1 cellular context compared by ENCODE assay signal in genomic region chr20:48656661-48657211, GRCh38.
TF ChIP-seq lines count a peak whose summit lies in the region.

No MANE protein-coding gene starts in this region.

TF ChIP-seq in HepG2, 621 proteins besides CTCF, POLR2A, EP300 and RAD21 (continued from another document and continues in another):
- TF ChIP-seq AKNA (CRISPR knock-in tag; IDR thresholded peaks at IDR 0.05; ENCODE audit: borderline replicate concordance): no peak
- TF ChIP-seq, protein P1, sequence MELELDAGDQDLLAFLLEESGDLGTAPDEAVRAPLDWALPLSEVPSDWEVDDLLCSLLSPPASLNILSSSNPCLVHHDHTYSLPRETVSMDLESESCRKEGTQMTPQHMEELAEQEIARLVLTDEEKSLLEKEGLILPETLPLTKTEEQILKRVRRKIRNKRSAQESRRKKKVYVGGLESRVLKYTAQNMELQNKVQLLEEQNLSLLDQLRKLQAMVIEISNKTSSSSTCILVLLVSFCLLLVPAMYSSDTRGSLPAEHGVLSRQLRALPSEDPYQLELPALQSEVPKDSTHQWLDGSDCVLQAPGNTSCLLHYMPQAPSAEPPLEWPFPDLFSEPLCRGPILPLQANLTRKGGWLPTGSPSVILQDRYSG (CRISPR knock-in tag; IDR thresholded peaks at IDR 0.05): no peak
- peak; percentile 47; the same call in 1 of the 2 replicates for TF ChIP-seq KDM3A (CRISPR knock-in tag; IDR thresholded peaks at IDR 0.05; ENCODE audit: low read depth)
- TF ChIP-seq FOXO1 (CRISPR knock-in tag; IDR thresholded peaks at IDR 0.05): 0 out of 2 replicates have a peak, but pooled peaks have one; percentile 43
- TF ChIP-seq MAF1 (CRISPR knock-in tag; IDR thresholded peaks at IDR 0.05; ENCODE audit: borderline replicate concordance): no peak
- no peak for TF ChIP-seq ZFYVE20 (CRISPR knock-in tag; IDR thresholded peaks at IDR 0.05; ENCODE audit: borderline replicate concordance, low read depth)
- 0 out of 2 replicates have a peak, but pooled peaks have one; percentile 57 for TF ChIP-seq ZNF710 (CRISPR knock-in tag; IDR thresholded peaks at IDR 0.05; ENCODE audit: borderline replicate concordance)
- TF ChIP-seq ZNF816 (CRISPR knock-in tag; IDR thresholded peaks at IDR 0.05; ENCODE audit: borderline replicate concordance): no peak
- peak; percentile 44; the same call in 1 of the 2 replicates for TF ChIP-seq ZNF687 (CRISPR knock-in tag; IDR thresholded peaks at IDR 0.05)
- no peak for TF ChIP-seq ZNF230 (CRISPR knock-in tag; IDR thresholded peaks at IDR 0.05)
- TF ChIP-seq ZNF788 (CRISPR knock-in tag; IDR thresholded peaks at IDR 0.05; ENCODE audit: borderline replicate concordance): no peak
- no peak for TF ChIP-seq ZNF629 (CRISPR knock-in tag; conservative IDR thresholded peaks at IDR 0.05)
- TF ChIP-seq ZNF597 (CRISPR knock-in tag; IDR thresholded peaks at IDR 0.05): no peak
- TF ChIP-seq, protein P2, sequence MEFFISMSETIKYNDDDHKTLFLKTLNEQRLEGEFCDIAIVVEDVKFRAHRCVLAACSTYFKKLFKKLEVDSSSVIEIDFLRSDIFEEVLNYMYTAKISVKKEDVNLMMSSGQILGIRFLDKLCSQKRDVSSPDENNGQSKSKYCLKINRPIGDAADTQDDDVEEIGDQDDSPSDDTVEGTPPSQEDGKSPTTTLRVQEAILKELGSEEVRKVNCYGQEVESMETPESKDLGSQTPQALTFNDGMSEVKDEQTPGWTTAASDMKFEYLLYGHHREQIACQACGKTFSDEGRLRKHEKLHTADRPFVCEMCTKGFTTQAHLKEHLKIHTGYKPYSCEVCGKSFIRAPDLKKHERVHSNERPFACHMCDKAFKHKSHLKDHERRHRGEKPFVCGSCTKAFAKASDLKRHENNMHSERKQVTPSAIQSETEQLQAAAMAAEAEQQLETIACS (CRISPR knock-in tag; IDR thresholded peaks at IDR 0.05): no peak
- 0 out of 2 replicates have a peak, but pooled peaks have one; percentile 20 for TF ChIP-seq NR0B2 (CRISPR knock-in tag; IDR thresholded peaks at IDR 0.05)
- TF ChIP-seq SOX5 (CRISPR knock-in tag; IDR thresholded peaks at IDR 0.05; ENCODE audit: borderline replicate concordance): no peak
- TF ChIP-seq ZNF207 (IDR thresholded peaks at IDR 0.05; ENCODE audit: borderline replicate concordance): no peak
- no peak for TF ChIP-seq CCAR2 (optimal IDR thresholded peaks at IDR 0.05; ENCODE audit: low read depth, low read length)
- TF ChIP-seq POGK (CRISPR knock-in tag; conservative IDR thresholded peaks at IDR 0.05): peak; percentile 48; the same call in 1 of the 2 replicates
- TF ChIP-seq ZNF276 (CRISPR knock-in tag; IDR thresholded peaks at IDR 0.05; ENCODE audit: low read depth): no peak
- no peak for TF ChIP-seq GLI4 (CRISPR knock-in tag; IDR thresholded peaks at IDR 0.05; ENCODE audit: borderline replicate concordance)
- TF ChIP-seq ZNF317 (CRISPR knock-in tag; IDR thresholded peaks at IDR 0.05): 0 out of 2 replicates have a peak, but pooled peaks have one; percentile 13
- no peak for TF ChIP-seq SP4 (CRISPR knock-in tag; IDR thresholded peaks at IDR 0.05)
- TF ChIP-seq, protein P3, sequence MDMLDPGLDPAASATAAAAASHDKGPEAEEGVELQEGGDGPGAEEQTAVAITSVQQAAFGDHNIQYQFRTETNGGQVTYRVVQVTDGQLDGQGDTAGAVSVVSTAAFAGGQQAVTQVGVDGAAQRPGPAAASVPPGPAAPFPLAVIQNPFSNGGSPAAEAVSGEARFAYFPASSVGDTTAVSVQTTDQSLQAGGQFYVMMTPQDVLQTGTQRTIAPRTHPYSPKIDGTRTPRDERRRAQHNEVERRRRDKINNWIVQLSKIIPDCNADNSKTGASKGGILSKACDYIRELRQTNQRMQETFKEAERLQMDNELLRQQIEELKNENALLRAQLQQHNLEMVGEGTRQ (IDR thresholded peaks at IDR 0.05; ENCODE audit: low read depth, low read length): no peak
- TF ChIP-seq, protein P3 (CRISPR knock-in tag; IDR thresholded peaks at IDR 0.05; ENCODE audit: borderline replicate concordance): no peak
- TF ChIP-seq FIP1L1 (IDR thresholded peaks at IDR 0.05; ENCODE audit: borderline replicate concordance, insufficient read depth, low read depth, low read length): no peak
- 0 out of 2 replicates have a peak, but pooled peaks have one; percentile 38 for TF ChIP-seq ELF3 (CRISPR knock-in tag; IDR thresholded peaks at IDR 0.05)
- TF ChIP-seq, protein P4, sequence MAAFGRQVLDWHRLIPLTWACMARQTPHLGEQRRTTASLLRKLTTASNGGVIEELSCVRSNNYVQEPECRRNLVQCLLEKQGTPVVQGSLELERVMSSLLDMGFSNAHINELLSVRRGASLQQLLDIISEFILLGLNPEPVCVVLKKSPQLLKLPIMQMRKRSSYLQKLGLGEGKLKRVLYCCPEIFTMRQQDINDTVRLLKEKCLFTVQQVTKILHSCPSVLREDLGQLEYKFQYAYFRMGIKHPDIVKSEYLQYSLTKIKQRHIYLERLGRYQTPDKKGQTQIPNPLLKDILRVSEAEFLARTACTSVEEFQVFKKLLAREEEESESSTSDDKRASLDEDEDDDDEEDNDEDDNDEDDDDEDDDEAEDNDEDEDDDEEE (CRISPR knock-in tag; IDR thresholded peaks at IDR 0.05): no peak
